Comparison of ENCODE assay signal across 31 cellular contexts in genomic region chr7:71563276-71563675, GRCh38.
"Had no signal": no experiment of that assay in that cellular context is flagged by ENCODE, and none has a peak within 500 bp of the region (broad histone marks: within the 10 kb centered on the region; RNA-seq: fewer than 3 reads in every experiment).

No MANE protein-coding gene starts in this region.

- ATAC-seq: activated CD4-positive, alpha-beta T cell treated with anti-CD3 and anti-CD28 coated beads for 36 hours; activated CD4-positive, CD25-positive, alpha-beta regulatory T cell treated with anti-CD3 and anti-CD28 coated beads, Interleukin-2, amount 50 U/mL, for 24 hours; activated naive CD8-positive, alpha-beta T cell treated with anti-CD3 and anti-CD28 coated beads, Interleukin-2, amount 50 U/mL, for 24 hours; activated T-cell treated with anti-CD3 and anti-CD28 coated beads, Interleukin-2, amount 50 U/mL, for 4 hours; PC-3; WTC11 had no signal

- H3K4me3 ChIP-seq: colonic mucosa, Peyer's patch, SJSA1 had no signal

- H3K36me3 Mint-ChIP-seq: activated naive CD8-positive, alpha-beta T cell; brain had no signal

- H3K27ac Mint-ChIP-seq: activated CD4-positive, alpha-beta T cell treated with anti-CD3 and anti-CD28 coated beads for 36 hours; activated CD4-positive, alpha-beta T cell treated with anti-CD3 and anti-CD28 coated beads, Interleukin-2, amount 10 ng/mL, durations not matched to agents 7 days and 5 days; activated naive CD4-positive, alpha-beta T cell treated with anti-CD3 and anti-CD28 coated beads for 36 hours; activated naive CD8-positive, alpha-beta T cell; activated naive CD8-positive, alpha-beta T cell treated with anti-CD3 and anti-CD28 coated beads, Interleukin-2, amount 50 U/mL, for 24 hours; activated T-helper 1 cell treated with anti-CD3 and anti-CD28 coated beads, Interleukin-12 subunit alpha, Interleukin-12 subunit beta, Interleukin-2, Interleukin-4 antibody, amounts not matched to agents 30 ng/mL and 10 ng/mL and 1 ng/mL, durations not matched to agents 14 hours and 24 hours and 36 hours; brain; T-helper 1 cell treated with Interleukin-12 subunit alpha and Interleukin-12 subunit beta and Interleukin-4 antibody, amounts not matched to agents 30 μg/mL and 1 μg/mL, for 36 hours; T-helper 2 cell treated with Interferon-gamma antibody and Interleukin-4, amounts not matched to agents 5 μg/mL and 100 μg/mL, for 36 hours had no signal

- H3K9me3 ChIP-seq: colonic mucosa, Peyer's patch, SK-N-SH had no signal

- H3K4me3 Mint-ChIP-seq: activated CD4-positive, alpha-beta T cell treated with anti-CD3 and anti-CD28 coated beads for 36 hours; activated CD4-positive, alpha-beta T cell treated with anti-CD3 and anti-CD28 coated beads, Interleukin-2, amount 10 ng/mL, durations not matched to agents 7 days and 5 days; activated naive CD4-positive, alpha-beta T cell treated with anti-CD3 and anti-CD28 coated beads for 36 hours; activated naive CD8-positive, alpha-beta T cell; activated naive CD8-positive, alpha-beta T cell treated with anti-CD3 and anti-CD28 coated beads, Interleukin-2, amount 50 U/mL, for 24 hours; activated T-cell treated with anti-CD3 and anti-CD28 coated beads, Interleukin-2, amount 50 U/mL, for 4 hours; activated T-helper 1 cell treated with anti-CD3 and anti-CD28 coated beads, Interleukin-12 subunit alpha, Interleukin-12 subunit beta, Interleukin-2, Interleukin-4 antibody, amounts not matched to agents 30 ng/mL and 10 ng/mL and 1 ng/mL, durations not matched to agents 14 hours and 24 hours and 36 hours; brain; T-helper 1 cell treated with Interleukin-12 subunit alpha and Interleukin-12 subunit beta and Interleukin-4 antibody, amounts not matched to agents 30 μg/mL and 1 μg/mL, for 36 hours; T-helper 2 cell treated with Interferon-gamma antibody and Interleukin-4, amounts not matched to agents 5 μg/mL and 100 μg/mL, for 36 hours; WTC11 had no signal

- H3K4me1 Mint-ChIP-seq: activated CD4-positive, alpha-beta T cell treated with anti-CD3 and anti-CD28 coated beads for 36 hours; activated CD4-positive, alpha-beta T cell treated with anti-CD3 and anti-CD28 coated beads, Interleukin-2, amount 10 ng/mL, durations not matched to agents 7 days and 5 days; activated naive CD8-positive, alpha-beta T cell treated with anti-CD3 and anti-CD28 coated beads, Interleukin-2, amount 50 U/mL, for 24 hours had no signal

- H3K36me3 ChIP-seq: colonic mucosa, Peyer's patch, SJSA1 had no signal

- H3K27me3 ChIP-seq: colonic mucosa, Peyer's patch, SJSA1 had no signal

- H3K27ac ChIP-seq: colonic mucosa, Peyer's patch, SJSA1 had no signal

- DNase-seq: activated CD4-positive, alpha-beta T cell treated with anti-CD3 and anti-CD28 coated beads for 36 hours; activated CD4-positive, alpha-beta T cell treated with anti-CD3 and anti-CD28 coated beads, Interleukin-2, amount 10 ng/mL, durations not matched to agents 7 days and 5 days; activated CD4-positive, alpha-beta T cell treated with anti-CD3 and anti-CD28 coated beads, Interleukin-2, amount 50 U/mL, for 48 hours; activated CD8-positive, alpha-beta memory T cell treated with anti-CD3 and anti-CD28 coated beads, Interleukin-2, amount 50 U/mL, for 4 hours; activated gamma-delta T cell treated with Interleukin-2 at 50 U/mL for 16 hours; activated naive CD4-positive, alpha-beta T cell treated with anti-CD3 and anti-CD28 coated beads for 36 hours; activated naive CD8-positive, alpha-beta T cell treated with anti-CD3 and anti-CD28 coated beads, Interleukin-2, amount 50 U/mL, for 24 hours; activated T-cell treated with anti-CD3 and anti-CD28 coated beads for 4 hours; activated T-cell treated with anti-CD3 and anti-CD28 coated beads, Interleukin-2, amount 50 U/mL, for 4 hours; colonic mucosa; dermis blood vessel endothelial cell; NCI-H1105; NCI-H1417 treated with DMSO at 0.1 percent for 48 hours; NCI-H1694; NCI-H1930; NCI-H345; NCI-H526 treated with DMSO at 0.1 percent for 48 hours; NK-92 treated with Interleukin-12 subunit alpha and Interleukin-12 subunit beta, amount 100 ng/mL, for 24 hours; PC-3; Peyer's patch; RPMI8226; SHP77 treated with DMSO at 0.1 percent for 48 hours; SK-N-SH had no signal

- H3K27me3 Mint-ChIP-seq: activated CD4-positive, alpha-beta T cell treated with anti-CD3 and anti-CD28 coated beads for 36 hours; activated CD4-positive, alpha-beta T cell treated with anti-CD3 and anti-CD28 coated beads, Interleukin-2, amount 10 ng/mL, durations not matched to agents 7 days and 5 days; activated naive CD8-positive, alpha-beta T cell; activated naive CD8-positive, alpha-beta T cell treated with anti-CD3 and anti-CD28 coated beads, Interleukin-2, amount 50 U/mL, for 24 hours had no signal
